In genomic region chr15:74525946-74526345, GRCh38 we compare ENCODE assay signal across 13 cellular contexts. TPM values are rescaled to one million over a fixed set of nuclear protein-coding genes. Genes with fewer than 3 reads are reported as not detected.
DNase-seq lines count a peak whose midpoint lies in the region; ATAC-seq and TF ChIP-seq lines count a peak whose summit lies in the region.
"Had no signal": no experiment of that assay in that cellular context is flagged by ENCODE, and none has a peak within 500 bp of the region (broad histone marks: within the 10 kb centered on the region; RNA-seq: fewer than 3 reads in every experiment).

No MANE protein-coding gene starts in this region.

- no peak for TF ChIP-seq CTCF in smooth muscle cell (IDR thresholded peaks at IDR 0.05; ENCODE audit: borderline replicate concordance, insufficient read depth, poor library complexity, severe bottlenecking)

- H3K27me3 ChIP-seq in smooth muscle cell (ENCODE audit: low read depth) = no peaks in the 10 kb centered on the region
- H3K27me3 ChIP-seq: Peyer's patch had no signal

- H3F3A ChIP-seq in smooth muscle cell (ENCODE audit: low read depth) = peaks cover 12% of the 10 kb centered on the region

- 70% methylated on average over 3 of the region's 3 CpGs for WGBS in smooth muscle cell (ENCODE audit: low lambda C conversion rate)

- H4K20me1 ChIP-seq in smooth muscle cell (ENCODE audit: low read depth) = no peaks in the 10 kb centered on the region

- H3K9me3 Mint-ChIP-seq in activated naive CD4-positive, alpha-beta T cell treated with anti-CD3 and anti-CD28 coated beads, Interleukin-2, amount 50 U/mL, for 72 hours = no peaks in the 10 kb centered on the region

- no peak overlapping the region for H3K9ac ChIP-seq in smooth muscle cell (ENCODE audit: low read depth)

- DNase-seq in HCEC 1CT (peak; percentile 93), RKO (ENCODE audit: low spot score) (peak; percentile 93), epithelial cell of prostate (ENCODE audit: low read depth, low spot score) (peak; percentile 82), smooth muscle cell (lab: John Stamatoyannopoulos, UW; ENCODE audit: unreplicated experiment) (no peak)
- no peak for DNase-seq in activated naive CD4-positive, alpha-beta T cell treated with anti-CD3 and anti-CD28 coated beads, Interleukin-2, amount 50 U/mL, for 72 hours (ENCODE audit: low spot score in 2 of 2)
- DNase-seq: activated naive CD4-positive, alpha-beta T cell treated with Interleukin-2 at 50 U/mL for 16 hours; central memory CD4-positive, alpha-beta T cell; lower lobe of right lung; NCI-H1105; NCI-H510A; Peyer's patch had no signal

- H3K79me2 ChIP-seq in smooth muscle cell (ENCODE audit: low read depth) = no peaks in the 10 kb centered on the region

- H3K9me3 ChIP-seq in smooth muscle cell (replicated peaks; ENCODE audit: low read depth) = no peaks in the 10 kb centered on the region
- H3K9me3 ChIP-seq: lower lobe of right lung, Peyer's patch had no signal

- ATAC-seq in GM21447 (IDR thresholded peaks at IDR 0.05; ENCODE audit: unreplicated experiment) (no peak), GM21825 (IDR thresholded peaks at IDR 0.05; ENCODE audit: unreplicated experiment) (no peak)
- ATAC-seq in activated naive CD4-positive, alpha-beta T cell treated with anti-CD3 and anti-CD28 coated beads, Interleukin-2, amount 50 U/mL, for 72 hours = no peak
- ATAC-seq: lower lobe of right lung had no signal

- no peaks in the 10 kb centered on the region for H3K36me3 ChIP-seq in smooth muscle cell (ENCODE audit: low read depth)
- H3K36me3 ChIP-seq: lower lobe of right lung, Peyer's patch had no signal

- H3K27ac Mint-ChIP-seq in activated naive CD4-positive, alpha-beta T cell treated with anti-CD3 and anti-CD28 coated beads, Interleukin-2, amount 50 U/mL, for 72 hours = no peak overlapping the region

- H2AFZ ChIP-seq in smooth muscle cell (ENCODE audit: low read depth) = no peak overlapping the region

- peaks cover 11% of the 10 kb centered on the region for H3K4me1 ChIP-seq in smooth muscle cell (ENCODE audit: low read depth)
- H3K4me1 ChIP-seq: lower lobe of right lung, Peyer's patch had no signal

- no peaks in the 10 kb centered on the region for H3K36me3 Mint-ChIP-seq in activated naive CD4-positive, alpha-beta T cell treated with anti-CD3 and anti-CD28 coated beads, Interleukin-2, amount 50 U/mL, for 72 hours

- no peak overlapping the region for H3K4me2 ChIP-seq in smooth muscle cell

- H3K27ac ChIP-seq in epithelial cell of prostate (peak overlapping the region; percentile 85), smooth muscle cell (ENCODE audit: low read depth) (peak overlapping the region; percentile 31)
- H3K27ac ChIP-seq: lower lobe of right lung, Peyer's patch had no signal

- no peak overlapping the region for H3K4me3 ChIP-seq in smooth muscle cell
- H3K4me3 ChIP-seq: lower lobe of right lung, Peyer's patch had no signal

RNA-seq across cellular contexts. Expression of gene ARID3B, which starts 15.1 kb away (rescaled TPM):
- 7.2 and 7.3 TPM in 2 replicates for total RNA-seq in smooth muscle cell
- 7.7 and 17.9 TPM in 2 replicates for polyA plus RNA-seq in smooth muscle cell
- total RNA-seq in activated naive CD4-positive, alpha-beta T cell treated with anti-CD3 and anti-CD28 coated beads, Interleukin-2, amount 50 U/mL, for 72 hours = 10 to 100 TPM; 25.7 to 37.7 TPM

Comparison
In these comparisons a context has a peak if more than half of its experiments do, and no peak if none do; other contexts are left out.
1. DNase-seq: peak in HCEC 1CT (single experiment), RKO (single experiment) and epithelial cell of prostate (single experiment); none in smooth muscle cell (single experiment) and activated naive CD4-positive, alpha-beta T cell treated with anti-CD3 and anti-CD28 coated beads, Interleukin-2, amount 50 U/mL, for 72 hours (0 of 2).